1 cellular context compared by ENCODE assay signal in genomic region chr15:45641374-45641778, GRCh38.
TF ChIP-seq lines count a peak whose summit lies in the region.

No MANE protein-coding gene starts in this region.

TF ChIP-seq in HepG2, 621 proteins besides CTCF, POLR2A, EP300 and RAD21 (continued from another document and continues in another):
- peak; percentile 60; the same call in 1 of the 2 replicates for TF ChIP-seq ISL2 (CRISPR knock-in tag; IDR thresholded peaks at IDR 0.05)
- peak; percentile 44; the same call in 1 of the 2 replicates for TF ChIP-seq HNF1B (CRISPR knock-in tag; IDR thresholded peaks at IDR 0.05)
- TF ChIP-seq, protein P1, sequence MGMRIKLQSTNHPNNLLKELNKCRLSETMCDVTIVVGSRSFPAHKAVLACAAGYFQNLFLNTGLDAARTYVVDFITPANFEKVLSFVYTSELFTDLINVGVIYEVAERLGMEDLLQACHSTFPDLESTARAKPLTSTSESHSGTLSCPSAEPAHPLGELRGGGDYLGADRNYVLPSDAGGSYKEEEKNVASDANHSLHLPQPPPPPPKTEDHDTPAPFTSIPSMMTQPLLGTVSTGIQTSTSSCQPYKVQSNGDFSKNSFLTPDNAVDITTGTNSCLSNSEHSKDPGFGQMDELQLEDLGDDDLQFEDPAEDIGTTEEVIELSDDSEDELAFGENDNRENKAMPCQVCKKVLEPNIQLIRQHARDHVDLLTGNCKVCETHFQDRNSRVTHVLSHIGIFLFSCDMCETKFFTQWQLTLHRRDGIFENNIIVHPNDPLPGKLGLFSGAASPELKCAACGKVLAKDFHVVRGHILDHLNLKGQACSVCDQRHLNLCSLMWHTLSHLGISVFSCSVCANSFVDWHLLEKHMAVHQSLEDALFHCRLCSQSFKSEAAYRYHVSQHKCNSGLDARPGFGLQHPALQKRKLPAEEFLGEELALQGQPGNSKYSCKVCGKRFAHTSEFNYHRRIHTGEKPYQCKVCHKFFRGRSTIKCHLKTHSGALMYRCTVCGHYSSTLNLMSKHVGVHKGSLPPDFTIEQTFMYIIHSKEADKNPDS (CRISPR knock-in tag; IDR thresholded peaks at IDR 0.05), result no peak
- TF ChIP-seq MAFK (conservative IDR thresholded peaks at IDR 0.05 in 1 of 2, IDR thresholded peaks at IDR 0.05 in 1 of 2; ENCODE audit: low read length in 2 of 2), result no peak
- no peak for TF ChIP-seq ZNF746 (CRISPR knock-in tag; IDR thresholded peaks at IDR 0.05)
- no peak for TF ChIP-seq TAF15 (IDR thresholded peaks at IDR 0.05; ENCODE audit: low read depth, low read length, poor library complexity, severe bottlenecking)
- TF ChIP-seq, protein P2, sequence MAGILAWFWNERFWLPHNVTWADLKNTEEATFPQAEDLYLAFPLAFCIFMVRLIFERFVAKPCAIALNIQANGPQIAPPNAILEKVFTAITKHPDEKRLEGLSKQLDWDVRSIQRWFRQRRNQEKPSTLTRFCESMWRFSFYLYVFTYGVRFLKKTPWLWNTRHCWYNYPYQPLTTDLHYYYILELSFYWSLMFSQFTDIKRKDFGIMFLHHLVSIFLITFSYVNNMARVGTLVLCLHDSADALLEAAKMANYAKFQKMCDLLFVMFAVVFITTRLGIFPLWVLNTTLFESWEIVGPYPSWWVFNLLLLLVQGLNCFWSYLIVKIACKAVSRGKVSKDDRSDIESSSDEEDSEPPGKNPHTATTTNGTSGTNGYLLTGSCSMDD (CRISPR knock-in tag; IDR thresholded peaks at IDR 0.05), result no peak
- TF ChIP-seq, protein P3, sequence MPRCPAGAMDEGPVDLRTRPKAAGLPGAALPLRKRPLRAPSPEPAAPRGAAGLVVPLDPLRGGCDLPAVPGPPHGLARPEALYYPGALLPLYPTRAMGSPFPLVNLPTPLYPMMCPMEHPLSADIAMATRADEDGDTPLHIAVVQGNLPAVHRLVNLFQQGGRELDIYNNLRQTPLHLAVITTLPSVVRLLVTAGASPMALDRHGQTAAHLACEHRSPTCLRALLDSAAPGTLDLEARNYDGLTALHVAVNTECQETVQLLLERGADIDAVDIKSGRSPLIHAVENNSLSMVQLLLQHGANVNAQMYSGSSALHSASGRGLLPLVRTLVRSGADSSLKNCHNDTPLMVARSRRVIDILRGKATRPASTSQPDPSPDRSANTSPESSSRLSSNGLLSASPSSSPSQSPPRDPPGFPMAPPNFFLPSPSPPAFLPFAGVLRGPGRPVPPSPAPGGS (CRISPR knock-in tag; IDR thresholded peaks at IDR 0.05), result no peak
- no peak for TF ChIP-seq ZNF670 (CRISPR knock-in tag; IDR thresholded peaks at IDR 0.05; ENCODE audit: borderline replicate concordance)
- TF ChIP-seq ERF (CRISPR knock-in tag; IDR thresholded peaks at IDR 0.05), result peak; percentile 48; the same call in 1 of the 2 replicates
- TF ChIP-seq SKI (IDR thresholded peaks at IDR 0.05; ENCODE audit: partially characterized antibody), result no peak
- TF ChIP-seq, protein P4, sequence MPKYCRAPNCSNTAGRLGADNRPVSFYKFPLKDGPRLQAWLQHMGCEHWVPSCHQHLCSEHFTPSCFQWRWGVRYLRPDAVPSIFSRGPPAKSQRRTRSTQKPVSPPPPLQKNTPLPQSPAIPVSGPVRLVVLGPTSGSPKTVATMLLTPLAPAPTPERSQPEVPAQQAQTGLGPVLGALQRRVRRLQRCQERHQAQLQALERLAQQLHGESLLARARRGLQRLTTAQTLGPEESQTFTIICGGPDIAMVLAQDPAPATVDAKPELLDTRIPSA (CRISPR knock-in tag; IDR thresholded peaks at IDR 0.05; ENCODE audit: borderline replicate concordance), result no peak
- TF ChIP-seq MIER2 (CRISPR knock-in tag; IDR thresholded peaks at IDR 0.05), result peak; percentile 76; the same call in 1 of the 2 replicates
- peak; percentile 80 for TF ChIP-seq FOXA3 (CRISPR knock-in tag; IDR thresholded peaks at IDR 0.05)
- TF ChIP-seq ZMYM4 (CRISPR knock-in tag; IDR thresholded peaks at IDR 0.05), result peak; percentile 45; the same call in 1 of the 2 replicates
- TF ChIP-seq NRL (CRISPR knock-in tag; IDR thresholded peaks at IDR 0.05; ENCODE audit: borderline replicate concordance), result no peak
- no peak for TF ChIP-seq ZNF33B (CRISPR knock-in tag; IDR thresholded peaks at IDR 0.05)
- no peak for TF ChIP-seq FOXP1 (IDR thresholded peaks at IDR 0.05)
- peak; percentile 68 for TF ChIP-seq FOXP1 (CRISPR knock-in tag; IDR thresholded peaks at IDR 0.05)
- no peak for TF ChIP-seq SRY (CRISPR knock-in tag; IDR thresholded peaks at IDR 0.05)
- TF ChIP-seq, protein P5, sequence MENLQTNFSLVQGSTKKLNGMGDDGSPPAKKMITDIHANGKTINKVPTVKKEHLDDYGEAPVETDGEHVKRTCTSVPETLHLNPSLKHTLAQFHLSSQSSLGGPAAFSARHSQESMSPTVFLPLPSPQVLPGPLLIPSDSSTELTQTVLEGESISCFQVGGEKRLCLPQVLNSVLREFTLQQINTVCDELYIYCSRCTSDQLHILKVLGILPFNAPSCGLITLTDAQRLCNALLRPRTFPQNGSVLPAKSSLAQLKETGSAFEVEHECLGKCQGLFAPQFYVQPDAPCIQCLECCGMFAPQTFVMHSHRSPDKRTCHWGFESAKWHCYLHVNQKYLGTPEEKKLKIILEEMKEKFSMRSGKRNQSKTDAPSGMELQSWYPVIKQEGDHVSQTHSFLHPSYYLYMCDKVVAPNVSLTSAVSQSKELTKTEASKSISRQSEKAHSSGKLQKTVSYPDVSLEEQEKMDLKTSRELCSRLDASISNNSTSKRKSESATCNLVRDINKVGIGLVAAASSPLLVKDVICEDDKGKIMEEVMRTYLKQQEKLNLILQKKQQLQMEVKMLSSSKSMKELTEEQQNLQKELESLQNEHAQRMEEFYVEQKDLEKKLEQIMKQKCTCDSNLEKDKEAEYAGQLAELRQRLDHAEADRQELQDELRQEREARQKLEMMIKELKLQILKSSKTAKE (CRISPR knock-in tag; IDR thresholded peaks at IDR 0.05; ENCODE audit: borderline replicate concordance), result no peak
- TF ChIP-seq CREM (IDR thresholded peaks at IDR 0.05), result peak; percentile 35; the same call in 1 of the 2 replicates
- TF ChIP-seq CREM (CRISPR knock-in tag; IDR thresholded peaks at IDR 0.05), result no peak
- TF ChIP-seq, protein P6, sequence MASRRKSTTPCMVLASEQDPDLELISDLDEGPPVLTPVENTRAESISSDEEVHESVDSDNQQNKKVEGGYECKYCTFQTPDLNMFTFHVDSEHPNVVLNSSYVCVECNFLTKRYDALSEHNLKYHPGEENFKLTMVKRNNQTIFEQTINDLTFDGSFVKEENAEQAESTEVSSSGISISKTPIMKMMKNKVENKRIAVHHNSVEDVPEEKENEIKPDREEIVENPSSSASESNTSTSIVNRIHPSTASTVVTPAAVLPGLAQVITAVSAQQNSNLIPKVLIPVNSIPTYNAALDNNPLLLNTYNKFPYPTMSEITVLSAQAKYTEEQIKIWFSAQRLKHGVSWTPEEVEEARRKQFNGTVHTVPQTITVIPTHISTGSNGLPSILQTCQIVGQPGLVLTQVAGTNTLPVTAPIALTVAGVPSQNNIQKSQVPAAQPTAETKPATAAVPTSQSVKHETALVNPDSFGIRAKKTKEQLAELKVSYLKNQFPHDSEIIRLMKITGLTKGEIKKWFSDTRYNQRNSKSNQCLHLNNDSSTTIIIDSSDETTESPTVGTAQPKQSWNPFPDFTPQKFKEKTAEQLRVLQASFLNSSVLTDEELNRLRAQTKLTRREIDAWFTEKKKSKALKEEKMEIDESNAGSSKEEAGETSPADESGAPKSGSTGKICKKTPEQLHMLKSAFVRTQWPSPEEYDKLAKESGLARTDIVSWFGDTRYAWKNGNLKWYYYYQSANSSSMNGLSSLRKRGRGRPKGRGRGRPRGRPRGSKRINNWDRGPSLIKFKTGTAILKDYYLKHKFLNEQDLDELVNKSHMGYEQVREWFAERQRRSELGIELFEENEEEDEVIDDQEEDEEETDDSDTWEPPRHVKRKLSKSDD (CRISPR knock-in tag; IDR thresholded peaks at IDR 0.05; ENCODE audit: low read depth), result no peak
- TF ChIP-seq KLF16 (CRISPR knock-in tag; IDR thresholded peaks at IDR 0.05), result peak in 1 of 2 experiments; percentile 62; a peak in 1 of 4 replicates
- TF ChIP-seq HOMEZ (CRISPR knock-in tag; IDR thresholded peaks at IDR 0.05; ENCODE audit: low read depth), result peak; percentile 84
- TF ChIP-seq, protein P7, sequence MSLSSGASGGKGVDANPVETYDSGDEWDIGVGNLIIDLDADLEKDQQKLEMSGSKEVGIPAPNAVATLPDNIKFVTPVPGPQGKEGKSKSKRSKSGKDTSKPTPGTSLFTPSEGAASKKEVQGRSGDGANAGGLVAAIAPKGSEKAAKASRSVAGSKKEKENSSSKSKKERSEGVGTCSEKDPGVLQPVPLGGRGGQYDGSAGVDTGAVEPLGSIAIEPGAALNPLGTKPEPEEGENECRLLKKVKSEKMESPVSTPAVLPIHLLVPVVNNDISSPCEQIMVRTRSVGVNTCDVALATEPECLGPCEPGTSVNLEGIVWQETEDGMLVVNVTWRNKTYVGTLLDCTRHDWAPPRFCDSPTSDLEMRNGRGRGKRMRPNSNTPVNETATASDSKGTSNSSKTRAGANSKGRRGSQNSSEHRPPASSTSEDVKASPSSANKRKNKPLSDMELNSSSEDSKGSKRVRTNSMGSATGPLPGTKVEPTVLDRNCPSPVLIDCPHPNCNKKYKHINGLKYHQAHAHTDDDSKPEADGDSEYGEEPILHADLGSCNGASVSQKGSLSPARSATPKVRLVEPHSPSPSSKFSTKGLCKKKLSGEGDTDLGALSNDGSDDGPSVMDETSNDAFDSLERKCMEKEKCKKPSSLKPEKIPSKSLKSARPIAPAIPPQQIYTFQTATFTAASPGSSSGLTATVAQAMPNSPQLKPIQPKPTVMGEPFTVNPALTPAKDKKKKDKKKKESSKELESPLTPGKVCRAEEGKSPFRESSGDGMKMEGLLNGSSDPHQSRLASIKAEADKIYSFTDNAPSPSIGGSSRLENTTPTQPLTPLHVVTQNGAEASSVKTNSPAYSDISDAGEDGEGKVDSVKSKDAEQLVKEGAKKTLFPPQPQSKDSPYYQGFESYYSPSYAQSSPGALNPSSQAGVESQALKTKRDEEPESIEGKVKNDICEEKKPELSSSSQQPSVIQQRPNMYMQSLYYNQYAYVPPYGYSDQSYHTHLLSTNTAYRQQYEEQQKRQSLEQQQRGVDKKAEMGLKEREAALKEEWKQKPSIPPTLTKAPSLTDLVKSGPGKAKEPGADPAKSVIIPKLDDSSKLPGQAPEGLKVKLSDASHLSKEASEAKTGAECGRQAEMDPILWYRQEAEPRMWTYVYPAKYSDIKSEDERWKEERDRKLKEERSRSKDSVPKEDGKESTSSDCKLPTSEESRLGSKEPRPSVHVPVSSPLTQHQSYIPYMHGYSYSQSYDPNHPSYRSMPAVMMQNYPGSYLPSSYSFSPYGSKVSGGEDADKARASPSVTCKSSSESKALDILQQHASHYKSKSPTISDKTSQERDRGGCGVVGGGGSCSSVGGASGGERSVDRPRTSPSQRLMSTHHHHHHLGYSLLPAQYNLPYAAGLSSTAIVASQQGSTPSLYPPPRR (CRISPR knock-in tag; IDR thresholded peaks at IDR 0.05; ENCODE audit: borderline replicate concordance), result no peak
- TF ChIP-seq SOX6 (IDR thresholded peaks at IDR 0.05), result no peak
- TF ChIP-seq SOX6 (CRISPR knock-in tag; IDR thresholded peaks at IDR 0.05), result peak; percentile 77
- TF ChIP-seq NFE2 (CRISPR knock-in tag; IDR thresholded peaks at IDR 0.05), result no peak
- TF ChIP-seq DPF2 (CRISPR knock-in tag; IDR thresholded peaks at IDR 0.05; ENCODE audit: borderline replicate concordance, low read depth), result peak; percentile 58
- no peak for TF ChIP-seq BRD4 (CRISPR knock-in tag; IDR thresholded peaks at IDR 0.05)
- TF ChIP-seq, protein P8, sequence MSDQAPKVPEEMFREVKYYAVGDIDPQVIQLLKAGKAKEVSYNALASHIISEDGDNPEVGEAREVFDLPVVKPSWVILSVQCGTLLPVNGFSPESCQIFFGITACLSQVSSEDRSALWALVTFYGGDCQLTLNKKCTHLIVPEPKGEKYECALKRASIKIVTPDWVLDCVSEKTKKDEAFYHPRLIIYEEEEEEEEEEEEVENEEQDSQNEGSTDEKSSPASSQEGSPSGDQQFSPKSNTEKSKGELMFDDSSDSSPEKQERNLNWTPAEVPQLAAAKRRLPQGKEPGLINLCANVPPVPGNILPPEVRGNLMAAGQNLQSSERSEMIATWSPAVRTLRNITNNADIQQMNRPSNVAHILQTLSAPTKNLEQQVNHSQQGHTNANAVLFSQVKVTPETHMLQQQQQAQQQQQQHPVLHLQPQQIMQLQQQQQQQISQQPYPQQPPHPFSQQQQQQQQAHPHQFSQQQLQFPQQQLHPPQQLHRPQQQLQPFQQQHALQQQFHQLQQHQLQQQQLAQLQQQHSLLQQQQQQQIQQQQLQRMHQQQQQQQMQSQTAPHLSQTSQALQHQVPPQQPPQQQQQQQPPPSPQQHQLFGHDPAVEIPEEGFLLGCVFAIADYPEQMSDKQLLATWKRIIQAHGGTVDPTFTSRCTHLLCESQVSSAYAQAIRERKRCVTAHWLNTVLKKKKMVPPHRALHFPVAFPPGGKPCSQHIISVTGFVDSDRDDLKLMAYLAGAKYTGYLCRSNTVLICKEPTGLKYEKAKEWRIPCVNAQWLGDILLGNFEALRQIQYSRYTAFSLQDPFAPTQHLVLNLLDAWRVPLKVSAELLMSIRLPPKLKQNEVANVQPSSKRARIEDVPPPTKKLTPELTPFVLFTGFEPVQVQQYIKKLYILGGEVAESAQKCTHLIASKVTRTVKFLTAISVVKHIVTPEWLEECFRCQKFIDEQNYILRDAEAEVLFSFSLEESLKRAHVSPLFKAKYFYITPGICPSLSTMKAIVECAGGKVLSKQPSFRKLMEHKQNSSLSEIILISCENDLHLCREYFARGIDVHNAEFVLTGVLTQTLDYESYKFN (CRISPR knock-in tag; conservative IDR thresholded peaks at IDR 0.05), result peak; percentile 74
